ENCODE assay signal across 16 cellular contexts in the genomic region with DNA sequence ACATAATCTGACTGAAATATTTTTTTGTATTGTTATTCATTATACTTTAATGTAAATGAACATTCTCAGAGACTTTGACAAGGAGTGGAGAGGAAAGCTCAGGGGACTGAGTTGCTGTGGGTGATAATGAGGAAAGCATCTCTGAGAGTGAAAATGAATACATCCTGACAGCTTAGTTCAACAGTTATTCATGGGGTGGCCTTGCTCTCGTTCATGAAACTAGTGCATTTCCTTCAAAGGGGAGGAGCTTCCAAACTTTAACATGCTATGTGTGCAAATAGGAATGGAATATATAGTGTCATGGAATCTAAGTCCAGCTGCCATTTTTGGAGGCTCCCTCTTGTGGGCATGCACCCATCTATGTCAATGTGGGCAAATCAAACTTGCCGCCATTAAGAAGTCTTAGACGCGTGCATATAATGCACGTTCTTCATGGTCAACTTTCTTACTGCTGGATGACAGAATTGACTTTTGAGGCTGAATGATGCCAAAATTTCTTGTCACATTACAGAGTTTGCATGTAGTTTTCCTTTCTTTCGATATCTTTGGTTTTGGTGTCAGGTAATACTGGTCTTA.
DNase-seq lines count a peak whose midpoint lies in the region; ATAC-seq and TF ChIP-seq lines count a peak whose summit lies in the region.
"Had no signal": no experiment of that assay in that cellular context is flagged by ENCODE, and none has a peak within 500 bp of the region (broad histone marks: within the 10 kb centered on the region; RNA-seq: fewer than 3 reads in every experiment).

No MANE protein-coding gene starts in this region.

- no peaks in the 10 kb centered on the region for H3K36me3 Mint-ChIP-seq in activated CD4-positive, alpha-beta T cell treated with anti-CD3 and anti-CD28 coated beads for 36 hours (ENCODE audit: low read depth)
- H3K36me3 Mint-ChIP-seq in GM23338 (ENCODE audit: low read depth) (peaks cover 7% of the 10 kb centered on the region), neural progenitor cell (no peaks in the 10 kb centered on the region)
- peaks cover 16% of the 10 kb centered on the region for H3K36me3 Mint-ChIP-seq in activated CD4-positive, alpha-beta memory T cell treated with anti-CD3 and anti-CD28 coated beads, Interleukin-2, amount 10 ng/mL, durations not matched to agents 7 days and 5 days (ENCODE audit: low read depth)
- H3K36me3 Mint-ChIP-seq: activated naive CD4-positive, alpha-beta T cell treated with anti-CD3 and anti-CD28 coated beads, Interleukin-2, amount 50 U/mL, for 24 hours; naive thymus-derived CD8-positive, alpha-beta T cell had no signal

- H3K9me3 Mint-ChIP-seq in activated CD4-positive, alpha-beta T cell treated with anti-CD3 and anti-CD28 coated beads for 36 hours (ENCODE audit: low read depth), result peaks cover 3% of the 10 kb centered on the region
- peaks cover 12% of the 10 kb centered on the region; the same call in 2 of the 3 replicates for H3K9me3 Mint-ChIP-seq in GM23338
- peaks cover 11% of the 10 kb centered on the region for H3K9me3 Mint-ChIP-seq in activated CD4-positive, alpha-beta memory T cell treated with anti-CD3 and anti-CD28 coated beads, Interleukin-2, amount 10 ng/mL, durations not matched to agents 7 days and 5 days
- peaks cover 5% of the 10 kb centered on the region for H3K9me3 Mint-ChIP-seq in neural progenitor cell
- H3K9me3 Mint-ChIP-seq: activated naive CD4-positive, alpha-beta T cell treated with anti-CD3 and anti-CD28 coated beads, Interleukin-2, amount 50 U/mL, for 24 hours; naive thymus-derived CD8-positive, alpha-beta T cell had no signal

- TF ChIP-seq CTCF in GM23338 (conservative IDR thresholded peaks at IDR 0.05; ENCODE audit: low read depth in 2 of 2), result peak; percentile 29 to 32
- TF ChIP-seq CTCF in neural progenitor cell (IDR thresholded peaks at IDR 0.05), result peak; percentile 9

- H3K79me2 ChIP-seq in GM23338 (replicated peaks; ENCODE audit: insufficient read depth) (no peaks in the 10 kb centered on the region), neural progenitor cell (ENCODE audit: low read depth) (no peaks in the 10 kb centered on the region)

- no peaks in the 10 kb centered on the region for H3F3A ChIP-seq in GM23338 (replicated peaks; ENCODE audit: low read depth)
- H3F3A ChIP-seq in neural progenitor cell (ENCODE audit: low read depth), result peaks cover 15% of the 10 kb centered on the region

- H2AFZ ChIP-seq in GM23338, result no peak overlapping the region
- H2AFZ ChIP-seq in neural progenitor cell (replicated peaks), result no peak overlapping the region

- H3K27ac ChIP-seq in GM23338 (ENCODE audit: low read depth), result no peak overlapping the region
- no peak overlapping the region for H3K27ac ChIP-seq in neural progenitor cell

- POLR2A ChIA-PET in activated CD4-positive, alpha-beta T cell treated with anti-CD3 and anti-CD28 coated beads for 36 hours (lab: Charles Lee), result interaction anchor here (0.6 to 1.7 kb wide), 5 partner anchors 47 to 651 kb away, joined by 3 to 8 read pairs (median 4); no protein-coding TSS in a partner anchor
- POLR2A ChIA-PET in activated CD4-positive, alpha-beta memory T cell treated with anti-CD3 and anti-CD28 coated beads, Interleukin-2, amount 10 ng/mL, durations not matched to agents 7 days and 5 days (lab: Charles Lee), result interaction anchor here (0.6 to 5.9 kb wide), 18 partner anchors 16 to 318 kb away, joined by 3 to 101 read pairs (median 4); a partner anchor contains a TSS

- peak overlapping the region; percentile 69 for H3K27ac Mint-ChIP-seq in activated CD4-positive, alpha-beta T cell treated with anti-CD3 and anti-CD28 coated beads for 36 hours
- H3K27ac Mint-ChIP-seq in GM23338 (no peak overlapping the region), neural progenitor cell (no peak overlapping the region)
- H3K27ac Mint-ChIP-seq in activated CD4-positive, alpha-beta memory T cell treated with anti-CD3 and anti-CD28 coated beads, Interleukin-2, amount 10 ng/mL, durations not matched to agents 7 days and 5 days, result peak overlapping the region; percentile 86
- H3K27ac Mint-ChIP-seq: activated B cell treated with CpG ODN at 0.5 μM for 24 hours; activated naive CD4-positive, alpha-beta T cell treated with anti-CD3 and anti-CD28 coated beads, Interleukin-2, amount 50 U/mL, for 24 hours; naive thymus-derived CD8-positive, alpha-beta T cell had no signal

- H3K4me1 Mint-ChIP-seq in activated CD4-positive, alpha-beta T cell treated with anti-CD3 and anti-CD28 coated beads for 36 hours, result peaks cover 52% of the 10 kb centered on the region
- H3K4me1 Mint-ChIP-seq in GM23338, result no peaks in the 10 kb centered on the region
- peaks cover 59% of the 10 kb centered on the region for H3K4me1 Mint-ChIP-seq in activated CD4-positive, alpha-beta memory T cell treated with anti-CD3 and anti-CD28 coated beads, Interleukin-2, amount 10 ng/mL, durations not matched to agents 7 days and 5 days
- H3K4me1 Mint-ChIP-seq in neural progenitor cell, result peaks cover 6% of the 10 kb centered on the region

- intact Hi-C loops in activated CD4-positive, alpha-beta T cell treated with anti-CD3 and anti-CD28 coated beads for 36 hours (cut with DNase I, micrococcal nuclease), result loop anchor here (1.0 to 5.0 kb wide), 10 partner anchors 30 to 188 kb away; a partner anchor contains a TSS

- H3K4me3 ChIP-seq in GM23338, result no peak overlapping the region
- no peak overlapping the region for H3K4me3 ChIP-seq in neural progenitor cell
- H3K4me3 ChIP-seq: upper lobe of left lung had no signal

- no peak overlapping the region for H3K9ac ChIP-seq in neural progenitor cell

- H3K4me1 ChIP-seq in GM23338 (ENCODE audit: insufficient read depth), result no peaks in the 10 kb centered on the region
- H3K4me1 ChIP-seq in neural progenitor cell, result peaks cover 10% of the 10 kb centered on the region

- no peaks in the 10 kb centered on the region for H3K27me3 Mint-ChIP-seq in activated CD4-positive, alpha-beta T cell treated with anti-CD3 and anti-CD28 coated beads for 36 hours
- H3K27me3 Mint-ChIP-seq in GM23338 (ENCODE audit: insufficient read depth, low read depth, poor library complexity), result peaks cover 1% of the 10 kb centered on the region
- no peaks in the 10 kb centered on the region for H3K27me3 Mint-ChIP-seq in activated CD4-positive, alpha-beta memory T cell treated with anti-CD3 and anti-CD28 coated beads, Interleukin-2, amount 10 ng/mL, durations not matched to agents 7 days and 5 days
- H3K27me3 Mint-ChIP-seq in neural progenitor cell (ENCODE audit: insufficient read depth, low read depth), result no peaks in the 10 kb centered on the region
- H3K27me3 Mint-ChIP-seq: activated B cell treated with CpG ODN at 0.5 μM for 24 hours; activated naive CD4-positive, alpha-beta T cell treated with anti-CD3 and anti-CD28 coated beads, Interleukin-2, amount 50 U/mL, for 24 hours had no signal

- H3K36me3 ChIP-seq in GM23338 (ENCODE audit: insufficient read depth) (no peaks in the 10 kb centered on the region), neural progenitor cell (no peaks in the 10 kb centered on the region)
- H3K36me3 ChIP-seq: upper lobe of left lung had no signal

- H3K27me3 ChIP-seq in GM23338 (ENCODE audit: insufficient read depth) (no peaks in the 10 kb centered on the region), neural progenitor cell (no peaks in the 10 kb centered on the region)
- H3K27me3 ChIP-seq: upper lobe of left lung had no signal

- peak; percentile 29 for DNase-seq in activated CD4-positive, alpha-beta T cell treated with anti-CD3 and anti-CD28 coated beads for 36 hours
- DNase-seq in activated CD4-positive, alpha-beta T cell treated with anti-CD3 and anti-CD28 coated beads, Interleukin-2, amount 50 U/mL, for 1 hour, result no peak
- DNase-seq in GM23338 (ENCODE audit: low spot score) (no peak), neural progenitor cell (ENCODE audit: low spot score) (no peak), DMS79 treated with DMSO at 0.1 percent for 48 hours (lab: John Stamatoyannopoulos, UW) (no peak)
- DNase-seq in activated CD4-positive, alpha-beta memory T cell treated with anti-CD3 and anti-CD28 coated beads, Interleukin-2, amount 10 ng/mL, durations not matched to agents 7 days and 5 days, result peak; percentile 31
- DNase-seq: activated B cell treated with CpG ODN at 0.5 μM for 24 hours; naive thymus-derived CD8-positive, alpha-beta T cell; NCI-H1092; NCI-H446 treated with DMSO at 0.1 percent for 48 hours; SIG-M5; upper lobe of left lung had no signal

- H4K20me1 ChIP-seq in GM23338 (replicated peaks; ENCODE audit: insufficient read depth) (no peaks in the 10 kb centered on the region), neural progenitor cell (ENCODE audit: low read depth) (no peaks in the 10 kb centered on the region)

- no peak overlapping the region for H3K4me3 Mint-ChIP-seq in activated CD4-positive, alpha-beta T cell treated with anti-CD3 and anti-CD28 coated beads for 36 hours
- H3K4me3 Mint-ChIP-seq in GM23338 (no peak overlapping the region), neural progenitor cell (no peak overlapping the region)
- peak overlapping the region; percentile 18 for H3K4me3 Mint-ChIP-seq in activated CD4-positive, alpha-beta memory T cell treated with anti-CD3 and anti-CD28 coated beads, Interleukin-2, amount 10 ng/mL, durations not matched to agents 7 days and 5 days
- H3K4me3 Mint-ChIP-seq: activated B cell treated with CpG ODN at 0.5 μM for 24 hours; activated naive CD4-positive, alpha-beta T cell treated with anti-CD3 and anti-CD28 coated beads, Interleukin-2, amount 50 U/mL, for 24 hours; naive thymus-derived CD8-positive, alpha-beta T cell had no signal

- H3K4me2 ChIP-seq in GM23338, result no peak overlapping the region
- H3K4me2 ChIP-seq in neural progenitor cell, result no peak overlapping the region

- no peaks in the 10 kb centered on the region for H3K9me3 ChIP-seq in neural progenitor cell (ENCODE audit: low read depth)
- H3K9me3 ChIP-seq: upper lobe of left lung had no signal

- peak; percentile 45 for ATAC-seq in activated CD4-positive, alpha-beta T cell treated with anti-CD3 and anti-CD28 coated beads for 36 hours
- ATAC-seq in GM23338 (no peak), GM19463 (IDR thresholded peaks at IDR 0.05; ENCODE audit: unreplicated experiment) (no peak), GM21381 (IDR thresholded peaks at IDR 0.05; ENCODE audit: unreplicated experiment) (no peak)
- ATAC-seq: naive thymus-derived CD8-positive, alpha-beta T cell; sciatic nerve had no signal

- CTCF ChIA-PET in activated CD4-positive, alpha-beta T cell treated with anti-CD3 and anti-CD28 coated beads for 36 hours (lab: Charles Lee), result interaction anchor here (0.9 to 2.0 kb wide), 3 partner anchors 31 to 82 kb away, joined by 3 to 6 read pairs (median 4); no protein-coding TSS in a partner anchor
- CTCF ChIA-PET in activated CD4-positive, alpha-beta memory T cell treated with anti-CD3 and anti-CD28 coated beads, Interleukin-2, amount 10 ng/mL, durations not matched to agents 7 days and 5 days (lab: Charles Lee), result interaction anchor here (0.7 to 2.5 kb wide), 10 partner anchors 12 to 211 kb away, joined by 3 to 10 read pairs (median 4); a partner anchor contains a TSS

- H3K9me2 ChIP-seq in GM23338 (ENCODE audit: insufficient read depth), result no peaks in the 10 kb centered on the region

Comparison
In these comparisons a context has a peak if more than half of its experiments do, and no peak if none do; other contexts are left out.
1. DNase-seq: peak in activated CD4-positive, alpha-beta T cell treated with anti-CD3 and anti-CD28 coated beads for 36 hours (single experiment) and activated CD4-positive, alpha-beta memory T cell treated with anti-CD3 and anti-CD28 coated beads, Interleukin-2, amount 10 ng/mL, durations not matched to agents 7 days and 5 days (single experiment); none in activated CD4-positive, alpha-beta T cell treated with anti-CD3 and anti-CD28 coated beads, Interleukin-2, amount 50 U/mL, for 1 hour (single experiment), GM23338 (single experiment), neural progenitor cell (single experiment) and DMS79 treated with DMSO at 0.1 percent for 48 hours (single experiment).
2. H3K27ac Mint-ChIP-seq: peak in activated CD4-positive, alpha-beta T cell treated with anti-CD3 and anti-CD28 coated beads for 36 hours (single experiment) and activated CD4-positive, alpha-beta memory T cell treated with anti-CD3 and anti-CD28 coated beads, Interleukin-2, amount 10 ng/mL, durations not matched to agents 7 days and 5 days (single experiment); none in GM23338 (single experiment) and neural progenitor cell (single experiment).